Comparison of ENCODE assay signal across 8 cellular contexts in genomic region chr19:37905936-37906867, GRCh38. TPM values are rescaled to one million over a fixed set of nuclear protein-coding genes. Genes with fewer than 3 reads are reported as not detected.
DNase-seq lines count a peak whose midpoint lies in the region; ATAC-seq and TF ChIP-seq lines count a peak whose summit lies in the region.

Gene WDR87, minus strand, starts transcription at chr19:37906594. Its CDS starts 8,355 bp downstream, at chr19:37898239.

- H3K4me3 ChIP-seq in HUES6 (ENCODE audit: low read depth, low read length) (peak within 1 kb of the TSS; percentile 94), SJCRH30 (peak within 1 kb of the TSS; percentile 88), gastrocnemius medialis (peak within 1 kb of the TSS; percentile 84 to 98 (median 90))

- no peak for TF ChIP-seq CTCF in gastrocnemius medialis (IDR thresholded peaks at IDR 0.05 in 4 of 5, conservative IDR thresholded peaks at IDR 0.05 in 1 of 5)

- in situ Hi-C loops in gastrocnemius medialis (cut with MboI; ENCODE audit: low sequenced_read_pairs in 4 of 4), result loop anchor here (10.0 to 25.0 kb wide), 2 partner anchors 189 to 431 kb away; partner anchors contain the start of gene CATSPERG (in 4 of the 4)

- DNase-seq in 8988T, result peak; percentile 83
- DNase-seq in SJCRH30, result no peak
- DNase-seq in hepatic stellate cell (ENCODE audit: low spot score), result peak; percentile 26
- DNase-seq in gastrocnemius medialis, result no peak

- H3K27me3 Mint-ChIP-seq in activated naive CD8-positive, alpha-beta T cell, result no peaks in the 10 kb centered on the region

- H3K36me3 ChIP-seq in HUES6 (ENCODE audit: control insufficient read depth, insufficient read depth, low read length) (no peaks in the 10 kb centered on the region), SJCRH30 (no peaks in the 10 kb centered on the region), gastrocnemius medialis (no peaks in the 10 kb centered on the region)

- H3K9me3 ChIP-seq in HUES6 (ENCODE audit: control insufficient read depth, insufficient read depth, low read depth, low read length) (no peaks in the 10 kb centered on the region), SJCRH30 (replicated peaks) (no peaks in the 10 kb centered on the region), gastrocnemius medialis (no peaks in the 10 kb centered on the region)

- H3K9me3 Mint-ChIP-seq in activated naive CD8-positive, alpha-beta T cell (ENCODE audit: low read depth), result no peaks in the 10 kb centered on the region

- intact Hi-C loops in gastrocnemius medialis (cut with DNase I; ENCODE audit: low total_unique reads), result loop anchor here (2.0 to 10.0 kb wide), 6 partner anchors 186 to 571 kb away; partner anchors contain the start of genes CATSPERG, KCNK6, YIF1B and ZNF527

- H3K36me3 Mint-ChIP-seq in activated naive CD8-positive, alpha-beta T cell, result no peaks in the 10 kb centered on the region

- peaks cover 24% of the 10 kb centered on the region for H3K4me1 Mint-ChIP-seq in activated naive CD8-positive, alpha-beta T cell (ENCODE audit: low read depth)

- peak within 1 kb of the TSS; percentile 88 for H3K4me3 Mint-ChIP-seq in activated naive CD8-positive, alpha-beta T cell

- H3K27ac ChIP-seq in HUES6 (ENCODE audit: low read depth, low read length), result peak within 1 kb of the TSS; percentile 57
- peak within 1 kb of the TSS; percentile 51; the same call in 1 of the 2 replicates for H3K27ac ChIP-seq in SJCRH30
- H3K27ac ChIP-seq in gastrocnemius medialis, result peak within 1 kb of the TSS; percentile 62 to 85 (median 83)

- H3K4me1 ChIP-seq in HUES6 (ENCODE audit: control insufficient read depth, insufficient read depth, low read length) (peaks cover 24% of the 10 kb centered on the region), SJCRH30 (peaks cover 8% of the 10 kb centered on the region), gastrocnemius medialis (peaks cover 9 to 16% of the 10 kb centered on the region in 2 donors)

- TF ChIP-seq POLR2A in gastrocnemius medialis (IDR thresholded peaks at IDR 0.05), result no peak

- peak; percentile 27 for ATAC-seq in GM18909 (IDR thresholded peaks at IDR 0.05; ENCODE audit: poor library complexity, unreplicated experiment)
- no peak for ATAC-seq in gastrocnemius medialis
- ATAC-seq in HG03378 (IDR thresholded peaks at IDR 0.05; ENCODE audit: unreplicated experiment), result no peak

- no peaks in the 10 kb centered on the region for H3K27me3 ChIP-seq in HUES6 (ENCODE audit: control insufficient read depth, insufficient read depth, low read length)
- no peaks in the 10 kb centered on the region for H3K27me3 ChIP-seq in SJCRH30
- H3K27me3 ChIP-seq in gastrocnemius medialis, result no peaks in the 10 kb centered on the region

- peak within 1 kb of the TSS; percentile 79 for H3K9ac ChIP-seq in HUES6 (ENCODE audit: low read length)

- H3K27ac Mint-ChIP-seq in activated naive CD8-positive, alpha-beta T cell, result peak within 1 kb of the TSS; percentile 83

RNA-seq across cellular contexts. Expression of gene WDR87, which starts in this region (rescaled TPM):
- not detected in 2 replicates for total RNA-seq in SJCRH30 (2014; rRNA removed; shearing (Covaris generic))
- total RNA-seq in gastrocnemius medialis, result not detected

Comparison
In these comparisons a context has a peak if more than half of its experiments do, and no peak if none do; other contexts are left out.
1. DNase-seq: peak in 8988T (single experiment) and hepatic stellate cell (single experiment); none in SJCRH30 (0 of 2) and gastrocnemius medialis (0 of 2).
2. Peak in every context shown above with its lines, with median percentiles within 50 percentile points of each other: H3K27ac ChIP-seq and H3K4me3 ChIP-seq.